11 cellular contexts compared by ENCODE assay signal in genomic region chr2:28868611-28869010, GRCh38. TPM values are rescaled to one million over a fixed set of nuclear protein-coding genes. Genes with fewer than 3 reads are reported as not detected.
DNase-seq lines count a peak whose midpoint lies in the region; ATAC-seq, FAIRE-seq and TF ChIP-seq lines count a peak whose summit lies in the region.
"Had no signal": no experiment of that assay in that cellular context is flagged by ENCODE, and none has a peak within 500 bp of the region (broad histone marks: within the 10 kb centered on the region; RNA-seq: fewer than 3 reads in every experiment).

No MANE protein-coding gene starts in this region.

- H2AFZ ChIP-seq in keratinocyte (ENCODE audit: control insufficient read depth, low read length), result no peak overlapping the region

- no peaks in the 10 kb centered on the region for H3K9me1 ChIP-seq in keratinocyte (ENCODE audit: control insufficient read depth, extremely low read depth, insufficient read depth, low read length)

- peaks cover 25% of the 10 kb centered on the region for H3K4me1 Mint-ChIP-seq in activated T-helper 17 cell treated with anti-CD3 and anti-CD28 coated beads, Interleukin-2, amount 50 U/mL, for 72 hours

- H3K27ac ChIP-seq in cardiac muscle cell (no peak overlapping the region), keratinocyte (ENCODE audit: control insufficient read depth, insufficient read depth, low read length) (peak overlapping the region; percentile 91), tibial artery (no peak overlapping the region)

- peak overlapping the region; percentile 79 for H3K4me3 ChIP-seq in cardiac muscle cell
- H3K4me3 ChIP-seq in keratinocyte (ENCODE audit: control insufficient read depth in 2 of 3, extremely low read depth in 1 of 3, insufficient read depth in 2 of 3, low read depth in 1 of 3, low read length in 3 of 3), result peak overlapping the region; percentile 70 to 100 (median 99)
- H3K4me3 ChIP-seq in tibial artery, result peak overlapping the region; percentile 68 to 72

- H3K4me2 ChIP-seq in keratinocyte (ENCODE audit: control insufficient read depth, extremely low read depth, insufficient read depth, low read depth, low read length), result peak overlapping the region; percentile 96

- peak overlapping the region; percentile 95 for H3K9ac ChIP-seq in keratinocyte (ENCODE audit: control insufficient read depth, extremely low read depth, insufficient read depth, low read length)

- ATAC-seq in activated T-helper 17 cell treated with anti-CD3 and anti-CD28 coated beads, Interleukin-2, amount 50 U/mL, for 72 hours (replicated peaks), result no peak
- ATAC-seq in GM21717 (IDR thresholded peaks at IDR 0.05; ENCODE audit: unreplicated experiment), result no peak
- ATAC-seq: left colon had no signal

- H3K9me3 Mint-ChIP-seq in activated T-helper 17 cell treated with anti-CD3 and anti-CD28 coated beads, Interleukin-2, amount 50 U/mL, for 72 hours, result no peaks in the 10 kb centered on the region

- no peaks in the 10 kb centered on the region for H4K20me1 ChIP-seq in keratinocyte (ENCODE audit: control insufficient read depth, extremely low read depth, insufficient read depth, low read length)

- no peaks in the 10 kb centered on the region for H3K27me3 Mint-ChIP-seq in activated T-helper 17 cell treated with anti-CD3 and anti-CD28 coated beads, Interleukin-2, amount 50 U/mL, for 72 hours

- peaks cover 55% of the 10 kb centered on the region for H3K36me3 Mint-ChIP-seq in activated T-helper 17 cell treated with anti-CD3 and anti-CD28 coated beads, Interleukin-2, amount 50 U/mL, for 72 hours (ENCODE audit: low read depth)

- H3K4me3 Mint-ChIP-seq in activated T-helper 17 cell treated with anti-CD3 and anti-CD28 coated beads, Interleukin-2, amount 50 U/mL, for 72 hours, result peak overlapping the region; percentile 99

- intact Hi-C loops in cardiac septum (cut with DNase I) (no loop called here), tibial artery (cut with DNase I; ENCODE audit: low total_unique reads) (no loop called here)

- DNase-seq in cardiac muscle cell (ENCODE audit: low read depth in 1 of 2, low spot score in 1 of 2), result no peak
- no peak for DNase-seq in cardiac septum (ENCODE audit: low spot score)
- no peak for DNase-seq in keratinocyte (ENCODE audit: low read depth, low spot score)
- no peak for DNase-seq in tibial artery
- DNase-seq in inferior parietal cortex (ENCODE audit: extremely low spot score), result no peak
- no peak for DNase-seq in COR-L47 (lab: John Stamatoyannopoulos, UW)
- DNase-seq: activated CD8-positive, alpha-beta memory T cell treated with anti-CD3 and anti-CD28 coated beads, Interleukin-2, amount 50 U/mL, for 4 hours; NCI-H146 had no signal

- H3K27me3 ChIP-seq in cardiac muscle cell, result peaks cover 4% of the 10 kb centered on the region
- no peaks in the 10 kb centered on the region for H3K27me3 ChIP-seq in keratinocyte (ENCODE audit: control insufficient read depth, extremely low read depth, insufficient read depth, low read length)
- H3K27me3 ChIP-seq in tibial artery, result no peaks in the 10 kb centered on the region

- FAIRE-seq in keratinocyte (lab: Jason Lieb, UNC), result no peak

- H3K4me1 ChIP-seq in cardiac muscle cell (ENCODE audit: low read depth) (peaks cover 12% of the 10 kb centered on the region), keratinocyte (ENCODE audit: control insufficient read depth, extremely low read depth, insufficient read depth, low read length) (peaks cover 20% of the 10 kb centered on the region), tibial artery (peaks cover 0 to 34% (median 26%) of the 10 kb centered on the region in 4 donors)

- dilution Hi-C loops in keratinocyte (cut with MboI; ENCODE audit: extremely low pct_ligation_motif_present, low sequenced_read_pairs), result no loop called here

- no peaks in the 10 kb centered on the region for H3K9me3 ChIP-seq in cardiac muscle cell (ENCODE audit: low read depth)
- no peaks in the 10 kb centered on the region for H3K9me3 ChIP-seq in keratinocyte (ENCODE audit: control insufficient read depth, low read depth, low read length)
- H3K9me3 ChIP-seq in tibial artery, result no peaks in the 10 kb centered on the region

- TF ChIP-seq CTCF in cardiac muscle cell (IDR thresholded peaks at IDR 0.05; ENCODE audit: low read depth, low read length) (no peak), keratinocyte (optimal IDR thresholded peaks at IDR 0.05 in 1 of 3, IDR thresholded peaks at IDR 0.05 in 1 of 3, conservative IDR thresholded peaks at IDR 0.05 in 1 of 3; ENCODE audit: extremely low read depth in 1 of 3, insufficient read depth in 2 of 3, low read length in 3 of 3) (no peak), tibial artery (IDR thresholded peaks at IDR 0.05) (no peak)

- H3K36me3 ChIP-seq in cardiac muscle cell, result peaks cover 7% of the 10 kb centered on the region
- H3K36me3 ChIP-seq in keratinocyte (ENCODE audit: control insufficient read depth in 2 of 2, extremely low read depth in 1 of 2, insufficient read depth in 2 of 2, low read length in 2 of 2), result no peaks in the 10 kb centered on the region
- H3K36me3 ChIP-seq in tibial artery, result peaks cover 0 to 10% (median 9%) of the 10 kb centered on the region in 3 donors

- peak overlapping the region; percentile 20 for H3K27ac Mint-ChIP-seq in activated T-helper 17 cell treated with anti-CD3 and anti-CD28 coated beads, Interleukin-2, amount 50 U/mL, for 72 hours

- H3K79me2 ChIP-seq in keratinocyte (ENCODE audit: control insufficient read depth, insufficient read depth, low read length), result peaks cover 42% of the 10 kb centered on the region

RNA-seq across cellular contexts. Expression of gene TRMT61B, which starts 1.5 kb away (rescaled TPM):
- 6.3 and 9.3 TPM in 2 replicates for total RNA-seq in cardiac muscle cell
- polyA plus RNA-seq in cardiac muscle cell, result 18.7 and 18.8 TPM in 2 replicates
- total RNA-seq in cardiac septum, result 18.2 TPM
- total RNA-seq in activated T-helper 17 cell treated with anti-CD3 and anti-CD28 coated beads, Interleukin-2, amount 50 U/mL, for 72 hours, result 10 to 100 TPM; 14.7 to 20.0 TPM
- 10.4 to 16.2 TPM (median 12.1 TPM) in 3 replicates for polyA plus RNA-seq in keratinocyte
- 8.1 TPM for polyA plus RNA-seq in keratinocyte (2011; ENCODE audit: low read depth)
- 10.1 and 22.6 TPM in 2 replicates for polyA plus RNA-seq in keratinocyte (2011; cell fraction: cytosol; rRNA removed)
- 14.3 and 15.8 TPM in 2 replicates for polyA plus RNA-seq in keratinocyte (2011; cell fraction: nucleus; rRNA removed)
- polyA plus RNA-seq in keratinocyte (2012; ENCODE audit: low replicate concordance), result 11.0 and 14.0 TPM in 2 replicates
- 3.4 to 8.2 TPM (median 4.7 TPM) in 3 replicates for polyA minus RNA-seq in keratinocyte
- 8.6 TPM for polyA minus RNA-seq in keratinocyte (2011; cell fraction: cytosol; rRNA and poly(A)+ RNA removed)
- polyA minus RNA-seq in keratinocyte (2011; cell fraction: nucleus; rRNA and poly(A)+ RNA removed), result 3.2 and 9.6 TPM in 2 replicates

RNA-seq across cellular contexts. Expression of gene WDR43, which starts 25.9 kb away (rescaled TPM):
- total RNA-seq in cardiac muscle cell (34.1 and 52.8 TPM in 2 replicates), cardiac septum (25.9 TPM)
- polyA plus RNA-seq in cardiac muscle cell (16.9 and 29.8 TPM in 2 replicates), keratinocyte (86.2 to 125 TPM (median 99.9 TPM) in 3 replicates)
- total RNA-seq in activated T-helper 17 cell treated with anti-CD3 and anti-CD28 coated beads, Interleukin-2, amount 50 U/mL, for 72 hours, result 100 to 1,000 TPM in 1 of 2 donors, 10 to 100 TPM in 1; 63.7 to 146 TPM
- 80.0 TPM for polyA plus RNA-seq in keratinocyte (2011; ENCODE audit: low read depth)
- polyA plus RNA-seq in keratinocyte (2011; cell fraction: cytosol; rRNA removed), result 35.8 and 94.9 TPM in 2 replicates
- polyA plus RNA-seq in keratinocyte (2011; cell fraction: nucleus; rRNA removed), result 64.8 and 102 TPM in 2 replicates
- 34.5 and 73.9 TPM in 2 replicates for polyA plus RNA-seq in keratinocyte (2012; ENCODE audit: low replicate concordance)
- polyA minus RNA-seq in keratinocyte, result 72.7 to 341 TPM (median 138 TPM) in 3 replicates
- polyA minus RNA-seq in keratinocyte (2011; cell fraction: cytosol; rRNA and poly(A)+ RNA removed), result 64.5 TPM
- 64.6 and 178 TPM in 2 replicates for polyA minus RNA-seq in keratinocyte (2011; cell fraction: nucleus; rRNA and poly(A)+ RNA removed)

RNA-seq across cellular contexts. Expression of gene SPDYA, which starts 58.0 kb away (rescaled TPM):
- 0.21 and 1.4 TPM in 2 replicates for total RNA-seq in cardiac muscle cell
- polyA plus RNA-seq in cardiac muscle cell, result 1.3 and 2.1 TPM in 2 replicates
- 0.92 TPM for total RNA-seq in cardiac septum
- 1 to 10 TPM; 2.1 to 3.3 TPM for total RNA-seq in activated T-helper 17 cell treated with anti-CD3 and anti-CD28 coated beads, Interleukin-2, amount 50 U/mL, for 72 hours
- 0.15 to 0.37 TPM (median 0.22 TPM) in 3 replicates for polyA plus RNA-seq in keratinocyte
- 7.3 TPM for polyA plus RNA-seq in keratinocyte (2011; ENCODE audit: low read depth)
- 0.04 and 0.15 TPM in 2 replicates for polyA plus RNA-seq in keratinocyte (2011; cell fraction: cytosol; rRNA removed)
- 0.77 and 1.3 TPM in 2 replicates for polyA plus RNA-seq in keratinocyte (2011; cell fraction: nucleus; rRNA removed)
- 3.2 TPM in 1 of 2 replicates, not detected in the other for polyA plus RNA-seq in keratinocyte (2012; ENCODE audit: low replicate concordance)
- 0.35 TPM in 1 of 3 replicates, not detected in the others for polyA minus RNA-seq in keratinocyte
- polyA minus RNA-seq in keratinocyte (2011; cell fraction: cytosol; rRNA and poly(A)+ RNA removed), result not detected
- 1.4 and 5.7 TPM in 2 replicates for polyA minus RNA-seq in keratinocyte (2011; cell fraction: nucleus; rRNA and poly(A)+ RNA removed)
